1 cellular context compared by ENCODE assay signal in the genomic region with DNA sequence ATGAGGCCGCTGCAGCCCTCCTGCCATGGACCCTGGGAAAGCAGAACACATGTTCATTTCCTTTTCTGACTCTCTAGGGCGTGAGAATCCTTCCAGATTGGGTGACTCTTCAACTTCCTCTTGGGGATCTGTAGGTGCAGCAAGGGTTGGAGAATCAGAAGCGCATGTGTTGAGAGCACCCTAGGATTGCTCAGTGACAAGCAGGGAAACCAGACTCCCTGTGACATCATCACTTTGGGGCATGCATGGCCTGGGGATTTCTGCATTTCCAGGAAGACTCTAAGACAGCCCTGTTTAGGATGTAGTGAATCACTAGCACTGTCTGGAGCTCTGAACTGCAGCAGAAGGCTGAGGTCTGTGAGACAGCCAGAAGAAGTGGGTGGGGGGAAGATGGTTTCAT.
TF ChIP-seq lines count a peak whose summit lies in the region.

No MANE protein-coding gene starts in this region.

TF ChIP-seq in GM12878, 131 proteins besides CTCF, POLR2A, EP300 and RAD21 (continued from another document):
- TF ChIP-seq IKZF2 (IDR thresholded peaks at IDR 0.05): peak; percentile 29 to 32; a peak in 3 of 4 replicates
- TF ChIP-seq IKZF1 (conservative IDR thresholded peaks at IDR 0.05): 0 out of 2 replicates have a peak, but pooled peaks have one; percentile 23
- no peak for TF ChIP-seq NRF1 (conservative IDR thresholded peaks at IDR 0.05; ENCODE audit: low read depth, low read length)
- TF ChIP-seq ETV6 (conservative IDR thresholded peaks at IDR 0.05 in 1 of 2, IDR thresholded peaks at IDR 0.05 in 1 of 2; ENCODE audit: borderline replicate concordance in 1 of 2, low read depth in 1 of 2): peak in 1 of 2 experiments; percentile 37; a peak in 1 of 4 replicates
- TF ChIP-seq MEF2B (IDR thresholded peaks at IDR 0.05; ENCODE audit: partially characterized antibody, poor library complexity, severe bottlenecking): peak; percentile 38
- TF ChIP-seq WRNIP1 (IDR thresholded peaks at IDR 0.05; ENCODE audit: borderline replicate concordance, low read depth, low read length): no peak
- TF ChIP-seq, protein P1, sequence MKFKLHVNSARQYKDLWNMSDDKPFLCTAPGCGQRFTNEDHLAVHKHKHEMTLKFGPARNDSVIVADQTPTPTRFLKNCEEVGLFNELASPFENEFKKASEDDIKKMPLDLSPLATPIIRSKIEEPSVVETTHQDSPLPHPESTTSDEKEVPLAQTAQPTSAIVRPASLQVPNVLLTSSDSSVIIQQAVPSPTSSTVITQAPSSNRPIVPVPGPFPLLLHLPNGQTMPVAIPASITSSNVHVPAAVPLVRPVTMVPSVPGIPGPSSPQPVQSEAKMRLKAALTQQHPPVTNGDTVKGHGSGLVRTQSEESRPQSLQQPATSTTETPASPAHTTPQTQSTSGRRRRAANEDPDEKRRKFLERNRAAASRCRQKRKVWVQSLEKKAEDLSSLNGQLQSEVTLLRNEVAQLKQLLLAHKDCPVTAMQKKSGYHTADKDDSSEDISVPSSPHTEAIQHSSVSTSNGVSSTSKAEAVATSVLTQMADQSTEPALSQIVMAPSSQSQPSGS (IDR thresholded peaks at IDR 0.05; ENCODE audit: low read length): peak; percentile 73; the same call in 1 of the 2 replicates
- TF ChIP-seq MTA3 (IDR thresholded peaks at IDR 0.05; ENCODE audit: borderline replicate concordance, low read length): no peak
- TF ChIP-seq FOXM1 (IDR thresholded peaks at IDR 0.05; ENCODE audit: low read depth, low read length): no peak
